12 cellular contexts compared by ENCODE assay signal in genomic region chr3:177069514-177070329, GRCh38.
A peak's percentile ranks its signal among the peaks of the same experiment; 100 is the strongest.
DNase-seq lines count a peak whose midpoint lies in the region; ATAC-seq, FAIRE-seq and TF ChIP-seq lines count a peak whose summit lies in the region.
"Had no signal": no experiment of that assay in that cellular context is flagged by ENCODE, and none has a peak within 500 bp of the region (broad histone marks: within the 10 kb centered on the region; RNA-seq: fewer than 3 reads in every experiment).

No MANE protein-coding gene starts in this region.

- WGBS in trophoblast cell (ENCODE audit: extremely low coverage, insufficient coverage, insufficient read length), result no CpG with 5 or more reads among the region's 6 CpGs
- 90 to 97% (median 93%) methylated on average over 6 of the region's 6 CpGs for WGBS in spleen, 5 donors

- H3K27ac Mint-ChIP-seq in activated naive CD4-positive, alpha-beta T cell treated with anti-CD3 and anti-CD28 coated beads, Interleukin-2, amount 50 U/mL, for 24 hours, result peak overlapping the region; percentile 88

- H3K14ac ChIP-seq in trophoblast cell (ENCODE audit: low read length), result no peak overlapping the region

- H3K4me3 ChIP-seq in Panc1 (ENCODE audit: low read depth in 2 of 2, low read length in 2 of 2) (no peak overlapping the region), endothelial cell of umbilical vein (replicated peaks in 1 of 3; ENCODE audit: insufficient read depth in 1 of 3, low read depth in 1 of 3, low read length in 3 of 3) (no peak overlapping the region), trophoblast cell (ENCODE audit: low read depth, low read length) (no peak overlapping the region), spleen (no peak overlapping the region)
- H3K4me3 ChIP-seq: hepatocyte had no signal

- CTCF ChIA-PET in Panc1 (lab: Charles Lee), result no interaction called here
- CTCF ChIA-PET in endothelial cell of umbilical vein (lab: Charles Lee), result no interaction called here

- H2BK5ac ChIP-seq in trophoblast cell (ENCODE audit: low read depth, low read length, poor library complexity), result no peak overlapping the region

- no peak overlapping the region for H2BK12ac ChIP-seq in trophoblast cell (ENCODE audit: low read length)

- BruUV-seq in Panc1 (replicated peaks; lab: Mats Ljungman, UMichigan) (no TSS peak), endothelial cell of umbilical vein (replicated peaks; lab: Mats Ljungman, UMichigan) (no TSS peak)

- H3K4ac ChIP-seq in trophoblast cell (ENCODE audit: low read depth, low read length), result no peak overlapping the region

- H2AK5ac ChIP-seq in trophoblast cell (ENCODE audit: low read length), result no peak overlapping the region

- POLR2A ChIA-PET in Panc1 (lab: Charles Lee) (no interaction called here), endothelial cell of umbilical vein (lab: Charles Lee) (interaction anchor here (0.7 kb wide), 1 partner anchor 166 kb away, joined by 8 read pairs; no protein-coding TSS in a partner anchor)

- no peaks in the 10 kb centered on the region for H3K27me3 ChIP-seq in Panc1 (ENCODE audit: control insufficient read depth, insufficient read depth, low read length)
- no peaks in the 10 kb centered on the region for H3K27me3 ChIP-seq in endothelial cell of umbilical vein (ENCODE audit: control insufficient read depth in 2 of 2, insufficient read depth in 2 of 2, low read length in 2 of 2)
- H3K27me3 ChIP-seq in trophoblast cell (ENCODE audit: insufficient read depth, low read length), result no peaks in the 10 kb centered on the region
- no peaks in the 10 kb centered on the region for H3K27me3 ChIP-seq in spleen (replicated peaks in 1 of 7)
- H3K27me3 ChIP-seq: hepatocyte had no signal

- H3K36me3 ChIP-seq in Panc1 (ENCODE audit: control insufficient read depth, insufficient read depth, low read length), result no peaks in the 10 kb centered on the region
- no peaks in the 10 kb centered on the region for H3K36me3 ChIP-seq in endothelial cell of umbilical vein (ENCODE audit: control insufficient read depth in 2 of 2, extremely low read depth in 1 of 2, insufficient read depth in 2 of 2, low read length in 2 of 2)
- no peaks in the 10 kb centered on the region for H3K36me3 ChIP-seq in trophoblast cell (ENCODE audit: control insufficient read depth in 1 of 2, insufficient read depth in 2 of 2, low read length in 2 of 2)
- H3K36me3 ChIP-seq in spleen, result peaks cover 0 to 6% (median 0%) of the 10 kb centered on the region in 6 donors

- TF ChIP-seq CTCF in Panc1 (IDR thresholded peaks at IDR 0.05), result no peak
- TF ChIP-seq CTCF in endothelial cell of umbilical vein (IDR thresholded peaks at IDR 0.05; ENCODE audit: extremely low read depth in 1 of 2, insufficient read depth in 1 of 2, low read depth in 1 of 2, low read length in 2 of 2), result no peak
- no peak for TF ChIP-seq CTCF in spleen (IDR thresholded peaks at IDR 0.05 in 8 of 11, conservative IDR thresholded peaks at IDR 0.05 in 3 of 11)

- H3K18ac ChIP-seq in trophoblast cell (ENCODE audit: low read length), result no peak overlapping the region

- no peaks in the 10 kb centered on the region for H3K27me3 Mint-ChIP-seq in activated naive CD4-positive, alpha-beta T cell treated with anti-CD3 and anti-CD28 coated beads, Interleukin-2, amount 50 U/mL, for 24 hours

- no peaks in the 10 kb centered on the region for H3K9me3 Mint-ChIP-seq in activated naive CD4-positive, alpha-beta T cell treated with anti-CD3 and anti-CD28 coated beads, Interleukin-2, amount 50 U/mL, for 24 hours

- dilution Hi-C loops in endothelial cell of umbilical vein (cut with MboI; ENCODE audit: extremely low pct_ligation_motif_present, low sequenced_read_pairs), result no loop called here

- H2BK120ac ChIP-seq in trophoblast cell (ENCODE audit: insufficient read depth, low read length, poor library complexity), result no peak overlapping the region

- no peak overlapping the region for H4K91ac ChIP-seq in trophoblast cell (ENCODE audit: low read depth, low read length)

- H4K20me1 ChIP-seq in endothelial cell of umbilical vein (replicated peaks; ENCODE audit: control insufficient read depth, extremely low read depth, insufficient read depth, low read length), result peaks cover 14% of the 10 kb centered on the region

- in situ Hi-C loops in Panc1 (cut with HindIII; ENCODE audit: low pct_unique_long_range_greater_than_20kb, low sequenced_read_pairs), result no loop called here

- no peak for DNase-seq in activated naive CD4-positive, alpha-beta T cell treated with anti-CD3 and anti-CD28 coated beads, Interleukin-2, amount 50 U/mL, for 16 hours
- DNase-seq in Panc1 (ENCODE audit: low read depth, low spot score), result no peak
- peak; percentile 47 for DNase-seq in endothelial cell of umbilical vein (ENCODE audit: low read depth, low spot score)
- DNase-seq in stromal cell of bone marrow (ENCODE audit: low read depth), result peak; percentile 54
- DNase-seq in NCI-H187 treated with DMSO at 0.1 percent for 48 hours (lab: John Stamatoyannopoulos, UW), result no peak
- DNase-seq in trophoblast cell, result no peak
- no peak for DNase-seq in spleen
- DNase-seq: activated T-cell treated with anti-CD3 and anti-CD28 coated beads, Interleukin-2, amount 50 U/mL, for 48 hours; dermis blood vessel endothelial cell had no signal

- no peaks in the 10 kb centered on the region for H3K9me1 ChIP-seq in endothelial cell of umbilical vein (replicated peaks; ENCODE audit: control insufficient read depth, extremely low read depth, insufficient read depth, low read length)

- no peak overlapping the region for H3K23ac ChIP-seq in trophoblast cell (ENCODE audit: low read length)

- H3K27ac ChIP-seq in Panc1 (ENCODE audit: low read length), result 0 out of 2 replicates have a peak overlapping the region, but pooled peaks have one; percentile 18
- no peak overlapping the region for H3K27ac ChIP-seq in endothelial cell of umbilical vein (ENCODE audit: insufficient read depth, low read depth, low read length)
- H3K27ac ChIP-seq in trophoblast cell (ENCODE audit: low read depth, low read length), result no peak overlapping the region
- H3K27ac ChIP-seq in spleen, result no peak overlapping the region
- H3K27ac ChIP-seq: hepatocyte had no signal

- no peak for ATAC-seq in Panc1

- FAIRE-seq in endothelial cell of umbilical vein (lab: Jason Lieb, UNC), result peak; percentile 33
- FAIRE-seq: GM12891 had no signal

- no peak for TF ChIP-seq POLR2A in endothelial cell of umbilical vein (IDR thresholded peaks at IDR 0.05; ENCODE audit: low read depth, low read length)
- TF ChIP-seq POLR2A in spleen (IDR thresholded peaks at IDR 0.05), result no peak

- H3K9ac ChIP-seq in endothelial cell of umbilical vein (replicated peaks; ENCODE audit: extremely low read depth, insufficient read depth, low read length) (no peak overlapping the region), trophoblast cell (ENCODE audit: low read length) (no peak overlapping the region)

- no peak overlapping the region for H4K8ac ChIP-seq in trophoblast cell (ENCODE audit: low read depth, low read length)

- H3K79me2 ChIP-seq in endothelial cell of umbilical vein (ENCODE audit: control insufficient read depth, insufficient read depth, low read length) (peaks cover 81% of the 10 kb centered on the region), trophoblast cell (ENCODE audit: control insufficient read depth, insufficient read depth, low read length, poor library complexity) (peaks cover 2% of the 10 kb centered on the region)

- no peaks in the 10 kb centered on the region for H3K9me3 ChIP-seq in Panc1 (ENCODE audit: control insufficient read depth, insufficient read depth, low read depth, low read length)
- H3K9me3 ChIP-seq in endothelial cell of umbilical vein (replicated peaks; ENCODE audit: control insufficient read depth, insufficient read depth, low read length), result no peaks in the 10 kb centered on the region
- H3K9me3 ChIP-seq in trophoblast cell (ENCODE audit: insufficient read depth, low read depth, low read length), result no peaks in the 10 kb centered on the region
- H3K9me3 ChIP-seq in spleen, result no peaks in the 10 kb centered on the region

- H3K4me1 ChIP-seq in Panc1 (ENCODE audit: control insufficient read depth, insufficient read depth, low read length) (peaks cover 18% of the 10 kb centered on the region), endothelial cell of umbilical vein (ENCODE audit: control insufficient read depth, extremely low read depth, insufficient read depth, low read length) (peaks cover 5% of the 10 kb centered on the region), trophoblast cell (ENCODE audit: control insufficient read depth in 1 of 2, insufficient read depth in 2 of 2, low read length in 2 of 2) (no peaks in the 10 kb centered on the region), spleen (peaks cover 0 to 61% (median 19%) of the 10 kb centered on the region in 6 donors)

- H3K4me2 ChIP-seq in endothelial cell of umbilical vein (ENCODE audit: insufficient read depth, low read length) (no peak overlapping the region), trophoblast cell (ENCODE audit: low read length) (no peak overlapping the region)
- H3K4me2 ChIP-seq: hepatocyte had no signal

- intact Hi-C loops in Panc1 (cut with micrococcal nuclease; ENCODE audit: unreplicated experiment), result no loop called here
- intact Hi-C loops in endothelial cell of umbilical vein (cut with micrococcal nuclease), result no loop called here
- intact Hi-C loops in spleen (cut with DNase I; ENCODE audit: low total_unique reads), result no loop called here

- no peak overlapping the region for H4K12ac ChIP-seq in trophoblast cell (ENCODE audit: low read depth, low read length)

- H2AFZ ChIP-seq in endothelial cell of umbilical vein (ENCODE audit: low read depth, low read length) (no peak overlapping the region), trophoblast cell (ENCODE audit: insufficient read depth, low read length, poor library complexity) (no peak overlapping the region)
- H2AFZ ChIP-seq: hepatocyte had no signal

- peaks cover 4% of the 10 kb centered on the region for H3K36me3 Mint-ChIP-seq in activated naive CD4-positive, alpha-beta T cell treated with anti-CD3 and anti-CD28 coated beads, Interleukin-2, amount 50 U/mL, for 24 hours

- no peaks in the 10 kb centered on the region for H3K79me1 ChIP-seq in trophoblast cell (ENCODE audit: low read length)

- H3K4me1 Mint-ChIP-seq in activated naive CD4-positive, alpha-beta T cell treated with anti-CD3 and anti-CD28 coated beads, Interleukin-2, amount 50 U/mL, for 24 hours, result peaks cover 79% of the 10 kb centered on the region

- H3K4me3 Mint-ChIP-seq in activated naive CD4-positive, alpha-beta T cell treated with anti-CD3 and anti-CD28 coated beads, Interleukin-2, amount 50 U/mL, for 24 hours, result peak overlapping the region; percentile 57

TF ChIP-seq in endothelial cell of umbilical vein, 7 proteins besides CTCF, POLR2A, EP300 and RAD21 (continues in another document):
- TF ChIP-seq MYC (IDR thresholded peaks at IDR 0.05; ENCODE audit: low read depth, low read length) (no peak), JUN (IDR thresholded peaks at IDR 0.05; ENCODE audit: borderline replicate concordance, insufficient read depth, insufficient read length, low read depth) (no peak), EZH2 (IDR thresholded peaks at IDR 0.05; ENCODE audit: borderline replicate concordance, low read depth, low read length, severe bottlenecking) (no peak), FOS (IDR thresholded peaks at IDR 0.05; ENCODE audit: borderline replicate concordance, insufficient read depth, low read length) (no peak)

Comparison
In these comparisons a context has a peak if more than half of its experiments do, and no peak if none do; other contexts are left out.
1. DNase-seq: peak in endothelial cell of umbilical vein (single experiment) and stromal cell of bone marrow (single experiment); none in activated naive CD4-positive, alpha-beta T cell treated with anti-CD3 and anti-CD28 coated beads, Interleukin-2, amount 50 U/mL, for 16 hours (single experiment), Panc1 (single experiment), NCI-H187 treated with DMSO at 0.1 percent for 48 hours (single experiment), trophoblast cell (0 of 2) and spleen (single experiment).